Comparison of ENCODE assay signal across 17 cellular contexts in genomic region chr5:119312403-119312802, GRCh38. TPM values are rescaled to one million over a fixed set of nuclear protein-coding genes. Genes with fewer than 3 reads are reported as not detected.
A peak's percentile ranks its signal among the peaks of the same experiment; 100 is the strongest.
DNase-seq lines count a peak whose midpoint lies in the region; ATAC-seq, FAIRE-seq and TF ChIP-seq lines count a peak whose summit lies in the region.
"Had no signal": no experiment of that assay in that cellular context is flagged by ENCODE, and none has a peak within 500 bp of the region (broad histone marks: within the 10 kb centered on the region; RNA-seq: fewer than 3 reads in every experiment).

No MANE protein-coding gene starts in this region.

- no peaks in the 10 kb centered on the region for H3K27me3 ChIP-seq in CD4-positive, alpha-beta memory T cell (ENCODE audit: insufficient read depth, low read length)
- H3K27me3 ChIP-seq in naive thymus-derived CD4-positive, alpha-beta T cell (ENCODE audit: control insufficient read depth in 2 of 2, insufficient read depth in 2 of 2, low read length in 2 of 2), result no peaks in the 10 kb centered on the region
- no peaks in the 10 kb centered on the region for H3K27me3 ChIP-seq in small intestine (ENCODE audit: control insufficient read depth in 2 of 2, insufficient read depth in 2 of 2, low read length in 2 of 2)
- H3K27me3 ChIP-seq: vagina had no signal

- H3K4me3 ChIP-seq in CD4-positive, alpha-beta memory T cell (ENCODE audit: low read length in 2 of 2), result no peak overlapping the region
- H3K4me3 ChIP-seq in HEK293 (ENCODE audit: low read depth, low read length) (no peak overlapping the region), small intestine (ENCODE audit: low read depth in 1 of 2, low read length in 2 of 2) (no peak overlapping the region)
- no peak overlapping the region for H3K4me3 ChIP-seq in naive thymus-derived CD4-positive, alpha-beta T cell (ENCODE audit: low read length)
- H3K4me3 ChIP-seq: smooth muscle cell, vagina had no signal

- peaks cover 0 to 4% (median 0%) of the 10 kb centered on the region in 8 donors for H3K9me3 Mint-ChIP-seq in CD4-positive, alpha-beta memory T cell
- no peaks in the 10 kb centered on the region for H3K9me3 Mint-ChIP-seq in activated CD8-positive, alpha-beta T cell treated with anti-CD3 and anti-CD28 coated beads, Interleukin-2, amount 10 ng/mL, durations not matched to agents 7 days and 5 days (ENCODE audit: insufficient read depth)
- peaks cover 0 to 6% (median 0%) of the 10 kb centered on the region in 11 donors for H3K9me3 Mint-ChIP-seq in naive thymus-derived CD4-positive, alpha-beta T cell
- H3K9me3 Mint-ChIP-seq: CD14-positive monocyte had no signal

- POLR2A ChIA-PET in CD4-positive, alpha-beta memory T cell (lab: Charles Lee; ENCODE audit: partially characterized antibody), result interaction anchor here (0.7 to 23.0 kb wide), 13 partner anchors 9 to 241 kb away, joined by 3 to 564 read pairs (median 4); partner anchors contain the start of gene DMXL1
- POLR2A ChIA-PET in HEK293 (lab: Yijun Ruan, JAX), result interaction anchor here (1.2 kb wide), 1 partner anchor 42 kb away, joined by 3 read pairs; no protein-coding TSS in a partner anchor
- POLR2A ChIA-PET in activated CD8-positive, alpha-beta T cell treated with anti-CD3 and anti-CD28 coated beads, Interleukin-2, amount 10 ng/mL, durations not matched to agents 7 days and 5 days (lab: Charles Lee), result interaction anchor here (0.6 to 5.5 kb wide), 3 partner anchors 23 to 242 kb away, joined by 4 to 47 read pairs (median 4); partner anchors contain the start of gene DMXL1
- POLR2A ChIA-PET in naive thymus-derived CD4-positive, alpha-beta T cell (lab: Charles Lee), result interaction anchor here (0.8 to 21.4 kb wide), 14 partner anchors 10 to 241 kb away, joined by 3 to 466 read pairs (median 6); partner anchors contain the start of gene DMXL1

- CTCF ChIA-PET in CD4-positive, alpha-beta memory T cell (lab: Charles Lee; ENCODE audit: partially characterized antibody), result interaction anchor here (0.6 to 8.0 kb wide), 17 partner anchors 10 to 324 kb away, joined by 3 to 211 read pairs (median 5); partner anchors contain the start of gene DTWD2
- CTCF ChIA-PET in HEK293 (lab: Yijun Ruan, JAX), result interaction anchor here (0.6 to 4.5 kb wide), 4 partner anchors 22 to 283 kb away, joined by 3 to 20 read pairs (median 4); no protein-coding TSS in a partner anchor
- CTCF ChIA-PET in activated CD8-positive, alpha-beta T cell treated with anti-CD3 and anti-CD28 coated beads, Interleukin-2, amount 10 ng/mL, durations not matched to agents 7 days and 5 days (lab: Charles Lee), result interaction anchor here (0.8 to 14.9 kb wide), 9 partner anchors 9 to 324 kb away, joined by 3 to 274 read pairs (median 10); partner anchors contain the start of gene DTWD2
- CTCF ChIA-PET in naive thymus-derived CD4-positive, alpha-beta T cell (lab: Charles Lee), result interaction anchor here (0.7 to 6.0 kb wide), 7 partner anchors 10 to 127 kb away, joined by 3 to 47 read pairs (median 3); no protein-coding TSS in a partner anchor

- no peak overlapping the region for H3K27ac ChIP-seq in CD4-positive, alpha-beta memory T cell (ENCODE audit: low read depth, low read length)
- H3K27ac ChIP-seq in HEK293 (ENCODE audit: extremely low read depth, low read depth, low read length) (no peak overlapping the region), small intestine (ENCODE audit: low read depth in 1 of 2, low read length in 1 of 2) (no peak overlapping the region)
- peak overlapping the region; percentile 27 for H3K27ac ChIP-seq in naive thymus-derived CD4-positive, alpha-beta T cell (ENCODE audit: low read depth, low read length)
- H3K27ac ChIP-seq: vagina had no signal

- no peaks in the 10 kb centered on the region for H3K36me3 ChIP-seq in CD4-positive, alpha-beta memory T cell (ENCODE audit: insufficient read depth, low read length)
- H3K36me3 ChIP-seq in HEK293 (ENCODE audit: control insufficient read depth in 2 of 2, insufficient read depth in 1 of 2, low read length in 2 of 2) (no peaks in the 10 kb centered on the region), small intestine (ENCODE audit: control insufficient read depth in 2 of 2, insufficient read depth in 2 of 2, low read length in 2 of 2) (no peaks in the 10 kb centered on the region)
- H3K36me3 ChIP-seq in naive thymus-derived CD4-positive, alpha-beta T cell (ENCODE audit: control insufficient read depth in 2 of 3, insufficient read depth in 3 of 3, low read length in 3 of 3), result peaks cover 0 to 4% (median 0%) of the 10 kb centered on the region in 3 experiments
- H3K36me3 ChIP-seq: vagina had no signal

- H3K27ac Mint-ChIP-seq in CD4-positive, alpha-beta memory T cell, result peak overlapping the region; percentile 8 to 99 (median 90)
- peak overlapping the region; percentile 83 for H3K27ac Mint-ChIP-seq in activated CD8-positive, alpha-beta T cell treated with anti-CD3 and anti-CD28 coated beads, Interleukin-2, amount 10 ng/mL, durations not matched to agents 7 days and 5 days
- H3K27ac Mint-ChIP-seq in naive thymus-derived CD4-positive, alpha-beta T cell, result peak overlapping the region; percentile 73 to 98 (median 93)

- no peaks in the 10 kb centered on the region for H3K9me3 ChIP-seq in CD4-positive, alpha-beta memory T cell (ENCODE audit: control insufficient read depth in 1 of 2, low read length in 2 of 2)
- H3K9me3 ChIP-seq in HEK293 (ENCODE audit: control insufficient read depth, insufficient read depth, low read depth, low read length) (no peaks in the 10 kb centered on the region), small intestine (ENCODE audit: control insufficient read depth, low read depth) (no peaks in the 10 kb centered on the region)
- H3K9me3 ChIP-seq in naive thymus-derived CD4-positive, alpha-beta T cell (ENCODE audit: control insufficient read depth in 2 of 3, low read length in 3 of 3), result no peaks in the 10 kb centered on the region
- H3K9me3 ChIP-seq: vagina had no signal

- 87 to 92% (median 90%) methylated on average over 5 of the region's 5 CpGs for WGBS in small intestine, 3 donors

- no peaks in the 10 kb centered on the region for H3K27me3 Mint-ChIP-seq in CD4-positive, alpha-beta memory T cell
- H3K27me3 Mint-ChIP-seq in activated CD8-positive, alpha-beta T cell treated with anti-CD3 and anti-CD28 coated beads, Interleukin-2, amount 10 ng/mL, durations not matched to agents 7 days and 5 days (ENCODE audit: low read depth), result no peaks in the 10 kb centered on the region
- H3K27me3 Mint-ChIP-seq in naive thymus-derived CD4-positive, alpha-beta T cell, result no peaks in the 10 kb centered on the region

- intact Hi-C loops in CD4-positive, alpha-beta memory T cell (cut with micrococcal nuclease), result no loop called here
- intact Hi-C loops in naive thymus-derived CD4-positive, alpha-beta T cell (cut with micrococcal nuclease), result no loop called here

- no peak for TF ChIP-seq CTCF in HEK293 (tag by site-specific recombination; IDR thresholded peaks at IDR 0.05)

- H3K36me3 Mint-ChIP-seq in CD4-positive, alpha-beta memory T cell, result peaks cover 19 to 30% of the 10 kb centered on the region in 2 donors
- H3K36me3 Mint-ChIP-seq in activated CD8-positive, alpha-beta T cell treated with anti-CD3 and anti-CD28 coated beads, Interleukin-2, amount 10 ng/mL, durations not matched to agents 7 days and 5 days (ENCODE audit: low read depth), result peaks cover 57% of the 10 kb centered on the region
- peaks cover 4 to 41% (median 33%) of the 10 kb centered on the region in 5 donors for H3K36me3 Mint-ChIP-seq in naive thymus-derived CD4-positive, alpha-beta T cell

- no peak for DNase-seq in CD4-positive, alpha-beta memory T cell
- DNase-seq in activated CD8-positive, alpha-beta T cell treated with anti-CD3 and anti-CD28 coated beads, Interleukin-2, amount 10 ng/mL, durations not matched to agents 7 days and 5 days, result peak; percentile 20
- no peak for DNase-seq in naive thymus-derived CD4-positive, alpha-beta T cell
- DNase-seq in NCI-H2107 (lab: John Stamatoyannopoulos, UW), result no peak
- no peak for DNase-seq in small intestine
- no peak for DNase-seq in activated CD4-positive, alpha-beta T cell treated with anti-CD3 and anti-CD28 coated beads for 48 hours
- DNase-seq: activated CD8-positive, alpha-beta memory T cell treated with anti-CD3 and anti-CD28 coated beads, Interleukin-2, amount 50 U/mL, for 4 hours; NCI-H1417; NK-92 treated with Interleukin-12 subunit alpha and Interleukin-12 subunit beta, amount 100 ng/mL, for 24 hours; posterior cingulate gyrus; SIG-M5; stimulated activated naive CD4-positive, alpha-beta T cell treated with Interleukin-2 at 50 U/mL for 16 hours had no signal

- no peak for ATAC-seq in activated CD8-positive, alpha-beta T cell treated with anti-CD3 and anti-CD28 coated beads, Interleukin-2, amount 10 ng/mL, durations not matched to agents 7 days and 5 days
- no peak for ATAC-seq in naive thymus-derived CD4-positive, alpha-beta T cell

- H3K4me1 ChIP-seq in CD4-positive, alpha-beta memory T cell (ENCODE audit: insufficient read depth, low read length), result peaks cover 97% of the 10 kb centered on the region
- peaks cover 8% of the 10 kb centered on the region; the same call in 1 of the 2 replicates for H3K4me1 ChIP-seq in HEK293 (ENCODE audit: control insufficient read depth, insufficient read depth, low read length)
- H3K4me1 ChIP-seq in naive thymus-derived CD4-positive, alpha-beta T cell (ENCODE audit: control insufficient read depth in 2 of 2, insufficient read depth in 2 of 2, low read length in 2 of 2), result peaks cover 77 to 92% of the 10 kb centered on the region in 2 donors
- peaks cover 0 to 2% of the 10 kb centered on the region in 2 donors for H3K4me1 ChIP-seq in small intestine (ENCODE audit: control insufficient read depth in 2 of 2, insufficient read depth in 1 of 2, low read depth in 1 of 2, low read length in 1 of 2)

- peaks cover 73 to 95% (median 82%) of the 10 kb centered on the region in 4 donors for H3K4me1 Mint-ChIP-seq in CD4-positive, alpha-beta memory T cell
- peaks cover 93% of the 10 kb centered on the region for H3K4me1 Mint-ChIP-seq in activated CD8-positive, alpha-beta T cell treated with anti-CD3 and anti-CD28 coated beads, Interleukin-2, amount 10 ng/mL, durations not matched to agents 7 days and 5 days (ENCODE audit: low read depth)
- H3K4me1 Mint-ChIP-seq in naive thymus-derived CD4-positive, alpha-beta T cell, result peaks cover 66 to 97% (median 91%) of the 10 kb centered on the region in 7 donors

- FAIRE-seq in small intestine (lab: Jason Lieb, UNC), result no peak
- FAIRE-seq: TTC549 had no signal

- H3K4me3 Mint-ChIP-seq in CD4-positive, alpha-beta memory T cell, result peak overlapping the region in 5 of 8 donors; percentile 50 to 66 (median 55)
- H3K4me3 Mint-ChIP-seq in activated CD8-positive, alpha-beta T cell treated with anti-CD3 and anti-CD28 coated beads, Interleukin-2, amount 10 ng/mL, durations not matched to agents 7 days and 5 days, result no peak overlapping the region
- peak overlapping the region in 8 of 10 donors; percentile 14 to 90 (median 49) for H3K4me3 Mint-ChIP-seq in naive thymus-derived CD4-positive, alpha-beta T cell
- H3K4me3 Mint-ChIP-seq: CD14-positive monocyte had no signal

RNA-seq across cellular contexts. Expression of gene TNFAIP8, which starts 43.4 kb away (rescaled TPM):
- 100 to 1,000 TPM; 167 to 176 TPM for total RNA-seq in CD4-positive, alpha-beta memory T cell
- polyA plus RNA-seq in CD4-positive, alpha-beta memory T cell, result 100 to 1,000 TPM; 277 to 423 TPM
- total RNA-seq in activated CD8-positive, alpha-beta T cell treated with anti-CD3 and anti-CD28 coated beads, Interleukin-2, amount 10 ng/mL, durations not matched to agents 7 days and 5 days, result 100 to 1,000 TPM; 123 to 127 TPM
- 100 to 1,000 TPM; 102 to 162 (median 130) TPM for total RNA-seq in naive thymus-derived CD4-positive, alpha-beta T cell
- 100 to 1,000 TPM; 261 to 285 TPM for polyA plus RNA-seq in naive thymus-derived CD4-positive, alpha-beta T cell
- 10 to 100 TPM in 2 of 3 donors, 1 to 10 TPM in 1; 8.5 to 11.6 (median 10.3) TPM for polyA plus RNA-seq in small intestine
